ENCODE assay signal across 24 cellular contexts in the genomic region with DNA sequence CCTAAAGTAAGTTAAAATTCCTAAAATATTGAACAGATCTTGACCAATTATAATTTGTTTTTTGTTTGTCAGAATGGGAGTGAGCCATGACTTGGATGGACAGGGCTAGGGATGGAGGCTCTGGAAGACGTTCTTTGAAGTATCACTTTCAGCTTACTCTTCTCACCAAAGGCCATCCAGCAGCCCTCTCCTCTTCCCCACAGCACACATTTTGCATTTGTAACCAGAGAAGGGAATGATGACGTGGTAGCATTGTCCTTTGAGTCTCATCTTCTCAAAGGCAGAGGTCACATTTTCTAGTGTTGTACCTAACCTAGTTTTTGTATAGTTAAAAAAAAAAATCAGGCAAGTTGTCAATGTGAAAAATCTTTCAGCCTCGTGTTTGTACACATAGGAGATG. TPM values are rescaled to one million over a fixed set of nuclear protein-coding genes. Genes with fewer than 3 reads are reported as not detected.
DNase-seq lines count a peak whose midpoint lies in the region; ATAC-seq and TF ChIP-seq lines count a peak whose summit lies in the region.
"Had no signal": no experiment of that assay in that cellular context is flagged by ENCODE, and none has a peak within 500 bp of the region (broad histone marks: within the 10 kb centered on the region; RNA-seq: fewer than 3 reads in every experiment).

No MANE protein-coding gene starts in this region.

- no peaks in the 10 kb centered on the region for H3K9me3 Mint-ChIP-seq in T-helper 1 cell treated with Interleukin-12 subunit alpha and Interleukin-12 subunit beta and Interleukin-4 antibody, amounts not matched to agents 30 μg/mL and 1 μg/mL, for 36 hours
- H3K9me3 Mint-ChIP-seq: CD4-positive, CD25-positive, alpha-beta regulatory T cell; HFFc6; IgD-negative memory B cell had no signal

- H3K36me3 Mint-ChIP-seq in T-helper 1 cell treated with Interleukin-12 subunit alpha and Interleukin-12 subunit beta and Interleukin-4 antibody, amounts not matched to agents 30 μg/mL and 1 μg/mL, for 36 hours (ENCODE audit: low read depth): no peaks in the 10 kb centered on the region
- H3K36me3 Mint-ChIP-seq: CD4-positive, CD25-positive, alpha-beta regulatory T cell; IgD-negative memory B cell had no signal

- no peaks in the 10 kb centered on the region for H3F3A ChIP-seq in Loucy (ENCODE audit: low read depth)

- H3K27me3 ChIP-seq in Loucy (ENCODE audit: insufficient read depth, low read length, poor library complexity, severe bottlenecking) (no peaks in the 10 kb centered on the region), adipocyte (replicated peaks; ENCODE audit: control insufficient read depth, insufficient read depth, low read length) (no peaks in the 10 kb centered on the region), dorsolateral prefrontal cortex (no peaks in the 10 kb centered on the region)
- H3K27me3 ChIP-seq: BLaER1 had no signal

- no peaks in the 10 kb centered on the region for H3K36me3 ChIP-seq in Loucy (ENCODE audit: insufficient read depth, low read length)
- no peaks in the 10 kb centered on the region for H3K36me3 ChIP-seq in adipocyte (ENCODE audit: control insufficient read depth, insufficient read depth, low read length, severe bottlenecking)
- H3K36me3 ChIP-seq: BLaER1, HAP-1 had no signal

- no peaks in the 10 kb centered on the region for H3K9me2 ChIP-seq in Loucy (replicated peaks; ENCODE audit: low read depth, low read length)

- no peak overlapping the region for H3K4me3 ChIP-seq in Loucy (ENCODE audit: low read length, poor library complexity, severe bottlenecking)
- no peak overlapping the region for H3K4me3 ChIP-seq in adipocyte (ENCODE audit: low read length)
- no peak overlapping the region for H3K4me3 ChIP-seq in dorsolateral prefrontal cortex
- H3K4me3 ChIP-seq: BLaER1, HAP-1, PC-9 had no signal

- H3K4me1 ChIP-seq in Loucy (ENCODE audit: insufficient read depth, low read length, poor library complexity, severe bottlenecking): peaks cover 39% of the 10 kb centered on the region
- H3K4me1 ChIP-seq in adipocyte (ENCODE audit: control insufficient read depth, insufficient read depth, low read length): peaks cover 9% of the 10 kb centered on the region
- H3K4me1 ChIP-seq: HAP-1 had no signal

- H4K20me1 ChIP-seq in Loucy (ENCODE audit: insufficient read depth, low read length, poor library complexity, severe bottlenecking): no peaks in the 10 kb centered on the region
- H4K20me1 ChIP-seq: BLaER1 had no signal

- H3K9ac ChIP-seq in Loucy (ENCODE audit: low read depth, low read length, poor library complexity, severe bottlenecking) (no peak overlapping the region), adipocyte (ENCODE audit: low read length) (peak overlapping the region; percentile 14)
- H3K9ac ChIP-seq: BLaER1, KMS-11 had no signal

- no peak overlapping the region for H3K4me3 Mint-ChIP-seq in T-helper 1 cell treated with Interleukin-12 subunit alpha and Interleukin-12 subunit beta and Interleukin-4 antibody, amounts not matched to agents 30 μg/mL and 1 μg/mL, for 36 hours
- H3K4me3 Mint-ChIP-seq: CD4-positive, CD25-positive, alpha-beta regulatory T cell; HFFc6; IgD-negative memory B cell had no signal

- intact Hi-C loops in posterior vena cava (cut with DNase I): no loop called here
- intact Hi-C loops in dorsolateral prefrontal cortex (cut with DNase I): no loop called here

- no peak for TF ChIP-seq CTCF in Loucy (conservative IDR thresholded peaks at IDR 0.05; ENCODE audit: low read length)
- no peak for TF ChIP-seq CTCF in dorsolateral prefrontal cortex (IDR thresholded peaks at IDR 0.05 in 54 of 56, conservative IDR thresholded peaks at IDR 0.05 in 2 of 56; ENCODE audit: low read depth in 1 of 56, partially characterized antibody in 56 of 56)

- H3K9me3 ChIP-seq in Loucy (ENCODE audit: insufficient read depth, low read depth, low read length): no peaks in the 10 kb centered on the region
- H3K9me3 ChIP-seq in adipocyte (ENCODE audit: control insufficient read depth, low read length): no peaks in the 10 kb centered on the region
- H3K9me3 ChIP-seq: HAP-1 had no signal

- peak overlapping the region; percentile 1 for H3K4me2 ChIP-seq in Loucy (ENCODE audit: low read depth, low read length, poor library complexity, severe bottlenecking)
- H3K4me2 ChIP-seq: BLaER1, KMS-11, PC-9 had no signal

- H3K4me1 Mint-ChIP-seq in T-helper 1 cell treated with Interleukin-12 subunit alpha and Interleukin-12 subunit beta and Interleukin-4 antibody, amounts not matched to agents 30 μg/mL and 1 μg/mL, for 36 hours (ENCODE audit: low read depth): peaks cover 29% of the 10 kb centered on the region

- H3K79me2 ChIP-seq in Loucy (ENCODE audit: insufficient read depth, low read length): no peaks in the 10 kb centered on the region

- H3K27me3 Mint-ChIP-seq in T-helper 1 cell treated with Interleukin-12 subunit alpha and Interleukin-12 subunit beta and Interleukin-4 antibody, amounts not matched to agents 30 μg/mL and 1 μg/mL, for 36 hours (ENCODE audit: low read depth): no peaks in the 10 kb centered on the region
- H3K27me3 Mint-ChIP-seq: CD4-positive, CD25-positive, alpha-beta regulatory T cell had no signal

- peak overlapping the region; percentile 39 for H3K27ac Mint-ChIP-seq in T-helper 1 cell treated with Interleukin-12 subunit alpha and Interleukin-12 subunit beta and Interleukin-4 antibody, amounts not matched to agents 30 μg/mL and 1 μg/mL, for 36 hours
- H3K27ac Mint-ChIP-seq: CD4-positive, CD25-positive, alpha-beta regulatory T cell; HFFc6; IgD-negative memory B cell had no signal

- no peak for ATAC-seq in GM18502 (IDR thresholded peaks at IDR 0.05; ENCODE audit: poor library complexity, unreplicated experiment)

- H2AFZ ChIP-seq in Loucy (ENCODE audit: low read length): peak overlapping the region; percentile 43
- H2AFZ ChIP-seq: PC-9 had no signal

- H3K27ac ChIP-seq in dorsolateral prefrontal cortex: no peak overlapping the region
- H3K27ac ChIP-seq: BLaER1, KMS-11, PC-9 had no signal

- DNase-seq in T-helper 1 cell (no peak), adipocyte (ENCODE audit: low read depth) (no peak), posterior vena cava (ENCODE audit: low spot score) (no peak), dorsolateral prefrontal cortex (no peak)
- DNase-seq: 8988T; GOT3; NCI-H1436; NCI-H187; NCI-H2081 treated with DMSO at 0.1 percent for 48 hours; NCI-H524 treated with DMSO at 0.1 percent for 48 hours; NK-92 treated with Interleukin-12 subunit alpha and Interleukin-12 subunit beta, amount 100 ng/mL, for 24 hours had no signal

RNA-seq across cellular contexts. Expression of gene AGR3, which starts 43.8 kb away (rescaled TPM):
- total RNA-seq in posterior vena cava: not detected
- total RNA-seq in dorsolateral prefrontal cortex: not detected
- total RNA-seq: CD4-positive, CD25-positive, alpha-beta regulatory T cell; HFFc6; Right ventricle myocardium superior; RPMI7951; SK-MEL-5 had no signal
